In the genomic region with DNA sequence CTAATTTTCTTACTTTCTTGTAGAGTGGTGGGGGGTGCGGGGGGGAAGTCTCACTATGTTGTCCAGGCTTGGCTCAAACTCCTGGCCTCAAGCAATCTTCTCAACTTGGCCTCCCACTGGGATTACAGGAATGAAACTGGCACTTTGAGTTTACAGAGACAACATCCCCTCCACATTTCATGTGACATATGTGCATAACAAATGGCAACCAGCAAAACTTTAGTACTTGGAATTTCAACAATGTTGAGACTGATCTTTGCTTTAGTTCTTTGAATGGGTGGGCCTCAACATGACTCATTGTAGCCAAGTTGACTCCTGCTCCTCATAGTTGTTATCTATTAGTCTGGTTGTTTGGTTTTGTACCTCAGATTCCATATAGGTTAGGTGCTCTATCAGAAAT, we compare ENCODE assay signal across 20 cellular contexts.
"Had no signal": no experiment of that assay in that cellular context is flagged by ENCODE, and none has a peak within 500 bp of the region (broad histone marks: within the 10 kb centered on the region; RNA-seq: fewer than 3 reads in every experiment).

No MANE protein-coding gene starts in this region.

- DNase-seq: activated CD4-positive, alpha-beta T cell treated with anti-CD3 and anti-CD28 coated beads, Interleukin-2, amount 50 U/mL, for 1 hour; activated naive CD4-positive, alpha-beta T cell treated with anti-CD3 and anti-CD28 coated beads, Interleukin-2, amount 10 ng/mL, durations not matched to agents 7 days and 5 days; activated T-cell treated with anti-CD3 and anti-CD28 coated beads for 4 hours; adrenal gland; body of pancreas; central memory CD4-positive, alpha-beta T cell; effector memory CD4-positive, alpha-beta T cell; left cardiac atrium; mucosa of descending colon; natural killer cell; occipital lobe; stimulated activated CD4-positive, alpha-beta T cell treated with anti-CD3 and anti-CD28 coated beads, Interleukin-12 subunit alpha, Interleukin-12 subunit beta, amount 100 ng/mL, for 4 hours; stimulated activated naive CD4-positive, alpha-beta T cell; substantia nigra; upper lobe of left lung had no signal

- H3K27ac ChIP-seq: adrenal gland, body of pancreas, gastroesophageal sphincter, prostate gland, upper lobe of left lung had no signal

- H3K9me3 ChIP-seq: adrenal gland, body of pancreas, gastroesophageal sphincter, mucosa of descending colon, prostate gland, upper lobe of left lung had no signal

- H3K9me3 Mint-ChIP-seq: activated naive CD4-positive, alpha-beta T cell treated with anti-CD3 and anti-CD28 coated beads, Interleukin-2, amount 10 ng/mL, durations not matched to agents 7 days and 5 days; activated T-helper 2 cell treated with anti-CD3 and anti-CD28 coated beads, Interferon-gamma antibody, Interleukin-2, Interleukin-4, amounts not matched to agents 10 μg/mL and 5 μg/mL and 100 μg/mL, durations not matched to agents 14 hours and 24 hours and 36 hours; natural killer cell had no signal

- H3K27me3 ChIP-seq: adrenal gland, body of pancreas, gastroesophageal sphincter, upper lobe of left lung had no signal

- ATAC-seq: body of pancreas, gastroesophageal sphincter, left cardiac atrium, natural killer cell, sciatic nerve had no signal

- H3K4me1 Mint-ChIP-seq: natural killer cell had no signal

- H3K27me3 Mint-ChIP-seq: activated naive CD4-positive, alpha-beta T cell treated with anti-CD3 and anti-CD28 coated beads, Interleukin-2, amount 10 ng/mL, durations not matched to agents 7 days and 5 days had no signal

- H3K27ac Mint-ChIP-seq: activated naive CD4-positive, alpha-beta T cell treated with anti-CD3 and anti-CD28 coated beads, Interleukin-2, amount 10 ng/mL, durations not matched to agents 7 days and 5 days; activated T-helper 2 cell treated with anti-CD3 and anti-CD28 coated beads, Interferon-gamma antibody, Interleukin-2, Interleukin-4, amounts not matched to agents 10 μg/mL and 5 μg/mL and 100 μg/mL, durations not matched to agents 14 hours and 24 hours and 36 hours; natural killer cell had no signal

- H3K4me3 Mint-ChIP-seq: activated naive CD4-positive, alpha-beta T cell treated with anti-CD3 and anti-CD28 coated beads, Interleukin-2, amount 10 ng/mL, durations not matched to agents 7 days and 5 days; natural killer cell had no signal

- H3K36me3 Mint-ChIP-seq: natural killer cell had no signal

- H3K4me1 ChIP-seq: adrenal gland, body of pancreas, gastroesophageal sphincter, prostate gland, upper lobe of left lung had no signal

- H3K36me3 ChIP-seq: adrenal gland, gastroesophageal sphincter, prostate gland, upper lobe of left lung had no signal

- H3K4me3 ChIP-seq: adrenal gland, body of pancreas, gastroesophageal sphincter, lung, mucosa of descending colon, prostate gland, upper lobe of left lung had no signal
